In genomic region chr18:48800877-48801727, GRCh38 we compare ENCODE assay signal across 7 cellular contexts.
DNase-seq lines count a peak whose midpoint lies in the region; ATAC-seq and TF ChIP-seq lines count a peak whose summit lies in the region.

No MANE protein-coding gene starts in this region.

- no peaks in the 10 kb centered on the region for H3K9me3 Mint-ChIP-seq in activated naive CD4-positive, alpha-beta T cell treated with anti-CD3 and anti-CD28 coated beads, Interleukin-2, amount 10 ng/mL, durations not matched to agents 7 days and 5 days
- no peaks in the 10 kb centered on the region for H3K9me3 Mint-ChIP-seq in neural crest cell

- H3K4me1 Mint-ChIP-seq in activated naive CD4-positive, alpha-beta T cell treated with anti-CD3 and anti-CD28 coated beads, Interleukin-2, amount 10 ng/mL, durations not matched to agents 7 days and 5 days = peaks cover 27% of the 10 kb centered on the region
- peaks cover 5% of the 10 kb centered on the region for H3K4me1 Mint-ChIP-seq in neural crest cell

- peak; percentile 18 for DNase-seq in activated naive CD4-positive, alpha-beta T cell treated with anti-CD3 and anti-CD28 coated beads, Interleukin-2, amount 10 ng/mL, durations not matched to agents 7 days and 5 days
- DNase-seq in neural crest cell (ENCODE audit: low read depth, low spot score) = no peak
- DNase-seq in middle frontal gyrus (ENCODE audit: extremely low spot score, low spot score) = no peak
- DNase-seq in central memory CD4-positive, alpha-beta T cell = no peak
- no peak for DNase-seq in NOMO-1 treated with DMSO at 0.1 percent for 48 hours (lab: John Stamatoyannopoulos, UW; ENCODE audit: unreplicated experiment)

- peaks cover 21% of the 10 kb centered on the region for H3K27me3 Mint-ChIP-seq in activated naive CD4-positive, alpha-beta T cell treated with anti-CD3 and anti-CD28 coated beads, Interleukin-2, amount 10 ng/mL, durations not matched to agents 7 days and 5 days
- H3K27me3 Mint-ChIP-seq in neural crest cell (ENCODE audit: low read depth) = no peaks in the 10 kb centered on the region

- ATAC-seq in GM19023 (IDR thresholded peaks at IDR 0.05; ENCODE audit: unreplicated experiment) (peak; percentile 55), HG02885 (IDR thresholded peaks at IDR 0.05; ENCODE audit: poor library complexity, unreplicated experiment) (peak; percentile 73)

- CTCF ChIA-PET in activated naive CD4-positive, alpha-beta T cell treated with anti-CD3 and anti-CD28 coated beads, Interleukin-2, amount 10 ng/mL, durations not matched to agents 7 days and 5 days (lab: Charles Lee) = interaction anchor here (0.8 to 1.4 kb wide), 2 partner anchors 22 to 24 kb away, joined by 3 to 5 read pairs; no protein-coding TSS in a partner anchor

- H3K36me3 Mint-ChIP-seq in activated naive CD4-positive, alpha-beta T cell treated with anti-CD3 and anti-CD28 coated beads, Interleukin-2, amount 10 ng/mL, durations not matched to agents 7 days and 5 days = no peaks in the 10 kb centered on the region
- peaks cover 7% of the 10 kb centered on the region for H3K36me3 Mint-ChIP-seq in neural crest cell (ENCODE audit: low read depth)

- TF ChIP-seq CTCF in neural crest cell (conservative IDR thresholded peaks at IDR 0.05) = no peak

- H3K4me3 Mint-ChIP-seq in activated naive CD4-positive, alpha-beta T cell treated with anti-CD3 and anti-CD28 coated beads, Interleukin-2, amount 10 ng/mL, durations not matched to agents 7 days and 5 days = no peak overlapping the region
- no peak overlapping the region for H3K4me3 Mint-ChIP-seq in neural crest cell

- H3K27ac Mint-ChIP-seq in activated naive CD4-positive, alpha-beta T cell treated with anti-CD3 and anti-CD28 coated beads, Interleukin-2, amount 10 ng/mL, durations not matched to agents 7 days and 5 days = no peak overlapping the region
- peak overlapping the region; percentile 8 for H3K27ac Mint-ChIP-seq in neural crest cell (ENCODE audit: unreplicated experiment)
